Comparison of ENCODE assay signal across 33 cellular contexts in the genomic region with DNA sequence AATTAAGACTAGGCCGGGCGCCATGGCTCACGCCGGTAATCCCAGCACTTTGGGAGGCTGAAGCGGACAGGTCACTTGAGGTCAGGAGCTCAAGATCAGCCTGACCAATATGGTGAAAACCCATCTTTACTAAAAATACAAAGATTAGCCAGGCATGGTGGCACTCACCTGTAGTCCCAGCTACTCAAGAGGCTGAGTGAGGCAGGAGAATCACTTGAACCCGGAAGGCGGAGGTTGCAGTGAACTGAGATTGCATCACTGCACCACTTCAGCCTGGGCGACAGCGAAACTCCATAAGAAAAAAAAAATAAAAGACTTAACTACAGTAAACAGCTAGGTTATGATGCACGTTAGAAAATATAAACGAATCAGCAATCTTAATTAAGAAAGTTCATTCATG.
"Had no signal": no experiment of that assay in that cellular context is flagged by ENCODE, and none has a peak within 500 bp of the region (broad histone marks: within the 10 kb centered on the region; RNA-seq: fewer than 3 reads in every experiment).

No MANE protein-coding gene starts in this region.

- H3K27me3 ChIP-seq: adrenal gland, body of pancreas, foreskin keratinocyte, gastrocnemius medialis had no signal

- H3K4me3 Mint-ChIP-seq: activated CD4-positive, alpha-beta memory T cell treated with anti-CD3 and anti-CD28 coated beads for 36 hours; activated CD4-positive, alpha-beta T cell treated with anti-CD3 and anti-CD28 coated beads for 36 hours; activated CD4-positive, alpha-beta T cell treated with anti-CD3 and anti-CD28 coated beads, Interleukin-2, amount 10 ng/mL, durations not matched to agents 24 days and 14 days; activated CD8-positive, alpha-beta memory T cell treated with anti-CD3 and anti-CD28 coated beads, Interleukin-2, amount 10 ng/mL, durations not matched to agents 7 days and 5 days; activated CD8-positive, alpha-beta T cell treated with anti-CD3 and anti-CD28 coated beads, Interleukin-2, amount 10 ng/mL, durations not matched to agents 7 days and 5 days; activated naive CD4-positive, alpha-beta T cell treated with anti-CD3 and anti-CD28 coated beads for 36 hours; activated naive CD4-positive, alpha-beta T cell treated with anti-CD3 and anti-CD28 coated beads, Interleukin-2, amount 50 U/mL, for 24 hours; activated naive CD8-positive, alpha-beta T cell treated with anti-CD3 and anti-CD28 coated beads for 36 hours; activated naive CD8-positive, alpha-beta T cell treated with anti-CD3 and anti-CD28 coated beads, Interleukin-2, amount 50 U/mL, for 24 hours; activated T-helper 1 cell treated with anti-CD3 and anti-CD28 coated beads, Interleukin-12 subunit alpha, Interleukin-12 subunit beta, Interleukin-2, Interleukin-4 antibody, amounts not matched to agents 30 ng/mL and 10 ng/mL and 1 ng/mL, durations not matched to agents 14 hours and 24 hours and 36 hours; effector memory CD8-positive, alpha-beta T cell; T-helper 17 cell; T-helper 2 cell treated with Interferon-gamma antibody and Interleukin-4, amounts not matched to agents 5 μg/mL and 100 μg/mL, for 36 hours had no signal

- H3K4me3 ChIP-seq: adrenal gland, body of pancreas, esophagus muscularis mucosa, gastrocnemius medialis had no signal

- H3K9me3 ChIP-seq: adrenal gland, body of pancreas, esophagus muscularis mucosa, gastrocnemius medialis had no signal

- H3K27ac ChIP-seq: adrenal gland, body of pancreas, esophagus muscularis mucosa, foreskin keratinocyte, gastrocnemius medialis had no signal

- H3K36me3 Mint-ChIP-seq: activated CD4-positive, alpha-beta memory T cell treated with anti-CD3 and anti-CD28 coated beads for 36 hours; activated CD8-positive, alpha-beta memory T cell treated with anti-CD3 and anti-CD28 coated beads, Interleukin-2, amount 10 ng/mL, durations not matched to agents 7 days and 5 days; activated naive CD4-positive, alpha-beta T cell treated with anti-CD3 and anti-CD28 coated beads, Interleukin-2, amount 50 U/mL, for 24 hours; activated naive CD8-positive, alpha-beta T cell treated with anti-CD3 and anti-CD28 coated beads for 36 hours had no signal

- H3K9me3 Mint-ChIP-seq: activated CD4-positive, alpha-beta memory T cell treated with anti-CD3 and anti-CD28 coated beads for 36 hours; activated CD4-positive, alpha-beta T cell treated with anti-CD3 and anti-CD28 coated beads, Interleukin-2, amount 10 ng/mL, durations not matched to agents 24 days and 14 days; activated naive CD4-positive, alpha-beta T cell treated with anti-CD3 and anti-CD28 coated beads for 36 hours; activated naive CD4-positive, alpha-beta T cell treated with anti-CD3 and anti-CD28 coated beads, Interleukin-2, amount 50 U/mL, for 24 hours; activated naive CD8-positive, alpha-beta T cell treated with anti-CD3 and anti-CD28 coated beads for 36 hours; activated naive CD8-positive, alpha-beta T cell treated with anti-CD3 and anti-CD28 coated beads, Interleukin-2, amount 50 U/mL, for 24 hours; activated T-helper 1 cell treated with anti-CD3 and anti-CD28 coated beads, Interleukin-12 subunit alpha, Interleukin-12 subunit beta, Interleukin-2, Interleukin-4 antibody, amounts not matched to agents 30 ng/mL and 10 ng/mL and 1 ng/mL, durations not matched to agents 14 hours and 24 hours and 36 hours; activated T-helper 2 cell treated with anti-CD3 and anti-CD28 coated beads, Interferon-gamma antibody, Interleukin-2, Interleukin-4, amounts not matched to agents 10 μg/mL and 5 μg/mL and 100 μg/mL, durations not matched to agents 14 hours and 24 hours and 36 hours; effector memory CD8-positive, alpha-beta T cell; T-helper 2 cell treated with Interferon-gamma antibody and Interleukin-4, amounts not matched to agents 5 μg/mL and 100 μg/mL, for 36 hours had no signal

- H3K4me1 ChIP-seq: adrenal gland, body of pancreas, esophagus muscularis mucosa, foreskin keratinocyte, gastrocnemius medialis had no signal

- DNase-seq: activated CD4-positive, alpha-beta memory T cell treated with anti-CD3 and anti-CD28 coated beads for 36 hours; activated CD4-positive, alpha-beta T cell treated with anti-CD3 and anti-CD28 coated beads for 36 hours; activated CD4-positive, alpha-beta T cell treated with anti-CD3 and anti-CD28 coated beads, Interleukin-2, amount 10 ng/mL, durations not matched to agents 24 days and 14 days; activated CD4-positive, CD25-positive, alpha-beta regulatory T cell; activated CD4-positive, CD25-positive, alpha-beta regulatory T cell treated with anti-CD3 and anti-CD28 coated beads, Interleukin-2, amount 50 U/mL, for 72 hours; activated CD8-positive, alpha-beta memory T cell treated with anti-CD3 and anti-CD28 coated beads, Interleukin-2, amount 10 ng/mL, durations not matched to agents 7 days and 5 days; activated CD8-positive, alpha-beta memory T cell treated with anti-CD3 and anti-CD28 coated beads, Interleukin-2, amount 50 U/mL, for 4 hours; activated CD8-positive, alpha-beta T cell treated with anti-CD3 and anti-CD28 coated beads, Interleukin-2, amount 10 ng/mL, durations not matched to agents 7 days and 5 days; activated effector memory CD4-positive, alpha-beta T cell treated with anti-CD3 and anti-CD28 coated beads, Interleukin-2, amount 50 U/mL, for 16 hours; activated naive CD4-positive, alpha-beta T cell treated with anti-CD3 and anti-CD28 coated beads for 36 hours; activated naive CD8-positive, alpha-beta T cell treated with anti-CD3 and anti-CD28 coated beads for 36 hours; activated naive CD8-positive, alpha-beta T cell treated with anti-CD3 and anti-CD28 coated beads, Interleukin-2, amount 50 U/mL, for 24 hours; activated T-cell treated with anti-CD3 and anti-CD28 coated beads, Interleukin-2, amount 50 U/mL, for 1 hour; activated T-cell treated with anti-CD3 and anti-CD28 coated beads, Interleukin-2, amount 50 U/mL, for 48 hours; adrenal gland; amygdala; aorta; body of pancreas; caudate nucleus; cortex of kidney; dermis blood vessel endothelial cell; effector CD4-positive, alpha-beta T cell; effector memory CD8-positive, alpha-beta T cell; erythroblast; foreskin keratinocyte; gastrocnemius medialis; T-helper 1 cell; T-helper 17 cell had no signal

- H3K4me1 Mint-ChIP-seq: activated CD4-positive, alpha-beta T cell treated with anti-CD3 and anti-CD28 coated beads for 36 hours; activated CD4-positive, alpha-beta T cell treated with anti-CD3 and anti-CD28 coated beads, Interleukin-2, amount 10 ng/mL, durations not matched to agents 24 days and 14 days; activated CD8-positive, alpha-beta memory T cell treated with anti-CD3 and anti-CD28 coated beads, Interleukin-2, amount 10 ng/mL, durations not matched to agents 7 days and 5 days; activated naive CD4-positive, alpha-beta T cell treated with anti-CD3 and anti-CD28 coated beads, Interleukin-2, amount 50 U/mL, for 24 hours; activated naive CD8-positive, alpha-beta T cell treated with anti-CD3 and anti-CD28 coated beads for 36 hours; activated naive CD8-positive, alpha-beta T cell treated with anti-CD3 and anti-CD28 coated beads, Interleukin-2, amount 50 U/mL, for 24 hours; T-helper 17 cell had no signal

- ATAC-seq: activated CD4-positive, alpha-beta T cell treated with anti-CD3 and anti-CD28 coated beads for 36 hours; activated CD8-positive, alpha-beta memory T cell treated with anti-CD3 and anti-CD28 coated beads, Interleukin-2, amount 10 ng/mL, durations not matched to agents 7 days and 5 days; activated CD8-positive, alpha-beta T cell treated with anti-CD3 and anti-CD28 coated beads, Interleukin-2, amount 10 ng/mL, durations not matched to agents 7 days and 5 days; activated naive CD8-positive, alpha-beta T cell treated with anti-CD3 and anti-CD28 coated beads, Interleukin-2, amount 50 U/mL, for 24 hours; body of pancreas; effector memory CD8-positive, alpha-beta T cell; foreskin keratinocyte; gastrocnemius medialis; T-helper 17 cell had no signal

- H3K27me3 Mint-ChIP-seq: activated CD4-positive, alpha-beta memory T cell treated with anti-CD3 and anti-CD28 coated beads for 36 hours; activated CD4-positive, alpha-beta T cell treated with anti-CD3 and anti-CD28 coated beads for 36 hours; activated CD4-positive, alpha-beta T cell treated with anti-CD3 and anti-CD28 coated beads, Interleukin-2, amount 10 ng/mL, durations not matched to agents 24 days and 14 days; activated CD8-positive, alpha-beta memory T cell treated with anti-CD3 and anti-CD28 coated beads, Interleukin-2, amount 10 ng/mL, durations not matched to agents 7 days and 5 days; activated naive CD8-positive, alpha-beta T cell treated with anti-CD3 and anti-CD28 coated beads for 36 hours; activated naive CD8-positive, alpha-beta T cell treated with anti-CD3 and anti-CD28 coated beads, Interleukin-2, amount 50 U/mL, for 24 hours; effector memory CD8-positive, alpha-beta T cell; T-helper 17 cell had no signal

- H3K36me3 ChIP-seq: adrenal gland, esophagus muscularis mucosa, gastrocnemius medialis had no signal

- H3K27ac Mint-ChIP-seq: activated CD4-positive, alpha-beta memory T cell treated with anti-CD3 and anti-CD28 coated beads for 36 hours; activated CD4-positive, alpha-beta T cell treated with anti-CD3 and anti-CD28 coated beads for 36 hours; activated CD4-positive, alpha-beta T cell treated with anti-CD3 and anti-CD28 coated beads, Interleukin-2, amount 10 ng/mL, durations not matched to agents 24 days and 14 days; activated CD8-positive, alpha-beta memory T cell treated with anti-CD3 and anti-CD28 coated beads, Interleukin-2, amount 10 ng/mL, durations not matched to agents 7 days and 5 days; activated CD8-positive, alpha-beta T cell treated with anti-CD3 and anti-CD28 coated beads, Interleukin-2, amount 10 ng/mL, durations not matched to agents 7 days and 5 days; activated naive CD4-positive, alpha-beta T cell treated with anti-CD3 and anti-CD28 coated beads for 36 hours; activated naive CD4-positive, alpha-beta T cell treated with anti-CD3 and anti-CD28 coated beads, Interleukin-2, amount 50 U/mL, for 24 hours; activated naive CD8-positive, alpha-beta T cell treated with anti-CD3 and anti-CD28 coated beads for 36 hours; activated naive CD8-positive, alpha-beta T cell treated with anti-CD3 and anti-CD28 coated beads, Interleukin-2, amount 50 U/mL, for 24 hours; activated T-helper 1 cell treated with anti-CD3 and anti-CD28 coated beads, Interleukin-12 subunit alpha, Interleukin-12 subunit beta, Interleukin-2, Interleukin-4 antibody, amounts not matched to agents 30 ng/mL and 10 ng/mL and 1 ng/mL, durations not matched to agents 14 hours and 24 hours and 36 hours; activated T-helper 2 cell treated with anti-CD3 and anti-CD28 coated beads, Interferon-gamma antibody, Interleukin-2, Interleukin-4, amounts not matched to agents 10 μg/mL and 5 μg/mL and 100 μg/mL, durations not matched to agents 14 hours and 24 hours and 36 hours; effector memory CD8-positive, alpha-beta T cell; T-helper 17 cell; T-helper 2 cell treated with Interferon-gamma antibody and Interleukin-4, amounts not matched to agents 5 μg/mL and 100 μg/mL, for 36 hours had no signal
